ENCODE assay signal across 1 cellular context in the genomic region with DNA sequence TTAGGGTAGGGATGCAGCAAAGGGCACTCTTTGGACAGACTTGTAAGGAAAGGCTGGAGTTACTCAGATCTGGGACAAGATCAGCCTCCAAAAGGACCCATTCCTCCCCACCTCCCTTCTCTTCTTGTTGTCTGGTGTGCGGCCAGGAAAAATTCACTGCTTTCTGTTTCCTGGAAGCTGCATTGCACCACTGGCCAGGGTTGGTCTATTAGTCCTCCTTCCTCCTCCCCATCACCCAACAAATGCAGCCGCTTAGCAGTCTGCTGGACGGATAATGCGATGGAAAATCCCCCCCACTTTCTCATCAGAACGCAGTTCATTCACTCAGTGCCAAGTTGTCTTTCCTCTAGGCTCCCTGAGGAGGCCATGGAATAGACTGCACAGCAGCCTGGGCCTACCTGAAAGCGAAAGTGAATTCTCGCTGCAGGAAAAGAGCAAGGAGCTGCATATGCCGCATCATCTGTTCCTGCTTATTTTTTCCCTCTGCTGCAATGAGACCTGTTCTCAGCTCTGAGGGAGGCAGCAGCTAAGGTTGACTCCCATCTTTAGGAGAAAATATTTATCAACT.
TF ChIP-seq lines count a peak whose summit lies in the region.

No MANE protein-coding gene starts in this region.

TF ChIP-seq in GM23338, 12 proteins besides CTCF, POLR2A, EP300 and RAD21 (continued from another document):
- TF ChIP-seq ZNF462 (CRISPR knock-in tag; IDR thresholded peaks at IDR 0.05) (no peak), ZNF114 (CRISPR knock-in tag; IDR thresholded peaks at IDR 0.05) (no peak), STAT1 (IDR thresholded peaks at IDR 0.05; ENCODE audit: unreplicated experiment) (no peak), REST (IDR thresholded peaks at IDR 0.05; ENCODE audit: unreplicated experiment) (no peak), POLR2AphosphoS5 (IDR thresholded peaks at IDR 0.05; ENCODE audit: low read depth) (no peak), ZNF331 (CRISPR knock-in tag; IDR thresholded peaks at IDR 0.05; ENCODE audit: low read depth) (no peak), NANOG (IDR thresholded peaks at IDR 0.05; ENCODE audit: borderline replicate concordance) (no peak), CREB1 (CRISPR knock-in tag; IDR thresholded peaks at IDR 0.05; ENCODE audit: low read depth) (no peak), EZH2 (IDR thresholded peaks at IDR 0.05; ENCODE audit: low read depth, unreplicated experiment) (no peak), JUNB (IDR thresholded peaks at IDR 0.05; ENCODE audit: unreplicated experiment) (no peak)
- TF ChIP-seq, protein P1, sequence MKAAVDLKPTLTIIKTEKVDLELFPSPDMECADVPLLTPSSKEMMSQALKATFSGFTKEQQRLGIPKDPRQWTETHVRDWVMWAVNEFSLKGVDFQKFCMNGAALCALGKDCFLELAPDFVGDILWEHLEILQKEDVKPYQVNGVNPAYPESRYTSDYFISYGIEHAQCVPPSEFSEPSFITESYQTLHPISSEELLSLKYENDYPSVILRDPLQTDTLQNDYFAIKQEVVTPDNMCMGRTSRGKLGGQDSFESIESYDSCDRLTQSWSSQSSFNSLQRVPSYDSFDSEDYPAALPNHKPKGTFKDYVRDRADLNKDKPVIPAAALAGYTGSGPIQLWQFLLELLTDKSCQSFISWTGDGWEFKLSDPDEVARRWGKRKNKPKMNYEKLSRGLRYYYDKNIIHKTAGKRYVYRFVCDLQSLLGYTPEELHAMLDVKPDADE (IDR thresholded peaks at IDR 0.05), result no peak
